In genomic region chr18:711330-711692, GRCh38 we compare ENCODE assay signal across 1 cellular context.
TF ChIP-seq lines count a peak whose summit lies in the region.

No MANE protein-coding gene starts in this region.

TF ChIP-seq in K562, 482 proteins besides CTCF, POLR2A, EP300 and RAD21 (continued from another document):
- no peak for TF ChIP-seq PBX2 (CRISPR knock-in tag; IDR thresholded peaks at IDR 0.05; ENCODE audit: low read depth)
- no peak for TF ChIP-seq PBX2 (tag; conservative IDR thresholded peaks at IDR 0.05; ENCODE audit: low read depth)
- TF ChIP-seq ZC3H4 (CRISPR knock-in tag; IDR thresholded peaks at IDR 0.05; ENCODE audit: borderline replicate concordance) = no peak
- no peak for TF ChIP-seq E2F5 (CRISPR knock-in tag; IDR thresholded peaks at IDR 0.05)
- no peak for TF ChIP-seq PHF8 (IDR thresholded peaks at IDR 0.05; ENCODE audit: borderline replicate concordance, low read length)
- no peak for TF ChIP-seq JUND (IDR thresholded peaks at IDR 0.05; ENCODE audit: borderline replicate concordance, low read depth, low read length)
- no peak for TF ChIP-seq JUND (tag; IDR thresholded peaks at IDR 0.05; ENCODE audit: borderline replicate concordance, low read depth, low read length)
- no peak for TF ChIP-seq FOXA3 (CRISPR knock-in tag; conservative IDR thresholded peaks at IDR 0.05 in 1 of 2, IDR thresholded peaks at IDR 0.05 in 1 of 2)
- no peak for TF ChIP-seq ZNF280A (IDR thresholded peaks at IDR 0.05; ENCODE audit: low read depth, partially characterized antibody)
- no peak for TF ChIP-seq ZNF696 (CRISPR knock-in tag; conservative IDR thresholded peaks at IDR 0.05)
